In the genomic region with DNA sequence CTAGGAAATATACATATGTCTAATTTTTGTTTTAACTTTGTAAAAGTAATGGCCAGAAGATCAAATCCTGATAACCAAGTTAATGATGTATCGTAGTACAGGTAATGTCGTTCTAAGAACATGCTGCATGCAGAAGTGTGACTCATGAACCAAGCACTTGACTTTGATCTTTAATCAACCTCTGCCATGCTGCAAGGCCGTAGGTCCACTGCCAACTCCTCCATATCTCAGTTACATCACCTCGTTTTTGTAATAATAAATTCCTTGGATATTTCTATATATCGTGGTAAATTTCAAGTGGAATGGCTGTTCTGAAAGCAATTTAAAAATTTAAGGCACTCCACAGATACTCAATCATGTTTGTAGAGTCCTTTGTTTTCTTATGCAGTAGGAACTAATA, we compare ENCODE assay signal across 20 cellular contexts.
DNase-seq lines count a peak whose midpoint lies in the region; ATAC-seq and TF ChIP-seq lines count a peak whose summit lies in the region.
"Had no signal": no experiment of that assay in that cellular context is flagged by ENCODE, and none has a peak within 500 bp of the region (broad histone marks: within the 10 kb centered on the region; RNA-seq: fewer than 3 reads in every experiment).

No MANE protein-coding gene starts in this region.

- DNase-seq in A172 (ENCODE audit: low spot score) = peak; percentile 18
- DNase-seq in HPDE6-E6E7 (ENCODE audit: extremely low spot score) = peak; percentile 3
- no peak for DNase-seq in RWPE2 (ENCODE audit: low spot score)
- peak; percentile 19 for DNase-seq in kidney epithelial cell (ENCODE audit: low read depth)
- no peak for DNase-seq in GM13977 (ENCODE audit: low spot score)
- no peak for DNase-seq in NCI-H2171 (lab: John Stamatoyannopoulos, UW)
- no peak for DNase-seq in stimulated activated CD4-positive, alpha-beta T cell treated with anti-CD3 and anti-CD28 coated beads, Interleukin-1b, Interleukin-23, amount 100 ng/mL, for 48 hours
- no peak for DNase-seq in cortex of kidney (lab: John Stamatoyannopoulos, UW)
- DNase-seq: activated CD8-positive, alpha-beta memory T cell treated with anti-CD3 and anti-CD28 coated beads for 24 hours; activated naive CD4-positive, alpha-beta T cell treated with anti-CD3 and anti-CD28 coated beads, Interleukin-2, amount 10 ng/mL, durations not matched to agents 7 days and 5 days; activated T-cell treated with anti-CD3 and anti-CD28 coated beads, Interleukin-2, amount 50 U/mL, for 48 hours; aorta; effector memory CD4-positive, alpha-beta T cell; GOT3; left ventricle myocardium inferior; mucosa of descending colon; NCI-H1048; stimulated activated CD4-positive, alpha-beta T cell treated with anti-CD3 and anti-CD28 coated beads, Interleukin-4, amount 100 ng/mL, for 24 hours; tibial artery had no signal

- peaks cover 2% of the 10 kb centered on the region for H3K9me3 ChIP-seq in RWPE2 (ENCODE audit: severe bottlenecking)
- H3K9me3 ChIP-seq: prostate gland had no signal

- H3K4me3 ChIP-seq in RWPE2 (ENCODE audit: severe bottlenecking) (no peak overlapping the region), kidney epithelial cell (ENCODE audit: low read depth, low read length) (no peak overlapping the region)
- H3K4me3 ChIP-seq: left ventricle myocardium inferior, mucosa of descending colon, prostate gland, tibial artery had no signal

- H3K36me3 ChIP-seq in RWPE2 (ENCODE audit: low read depth) (no peaks in the 10 kb centered on the region), kidney epithelial cell (ENCODE audit: control insufficient read depth, insufficient read depth, low read length) (no peaks in the 10 kb centered on the region)
- H3K36me3 ChIP-seq: left ventricle myocardium inferior, prostate gland, tibial artery had no signal

- peaks cover 6% of the 10 kb centered on the region for H3K4me1 ChIP-seq in RWPE2 (ENCODE audit: insufficient read depth, poor library complexity, severe bottlenecking)
- H3K4me1 ChIP-seq: left ventricle myocardium inferior, prostate gland, tibial artery had no signal

- H3K27ac ChIP-seq in RWPE2 (ENCODE audit: poor library complexity, severe bottlenecking) = no peak overlapping the region
- H3K27ac ChIP-seq: left ventricle myocardium inferior, prostate gland, tibial artery had no signal

- ATAC-seq in RWPE2 (ENCODE audit: low read depth) = peak; percentile 74
- ATAC-seq: mucosa of descending colon had no signal

- no peak for TF ChIP-seq CTCF in RWPE2 (IDR thresholded peaks at IDR 0.05; ENCODE audit: poor library complexity, severe bottlenecking)
- no peak for TF ChIP-seq CTCF in kidney epithelial cell (IDR thresholded peaks at IDR 0.05; ENCODE audit: insufficient read depth, low read length, poor library complexity, severe bottlenecking)
- no peak for TF ChIP-seq CTCF in GM13977 (IDR thresholded peaks at IDR 0.05; ENCODE audit: extremely low read depth, insufficient read depth, missing control alignments)

- in situ Hi-C loops in GM13977 (cut with MboI; ENCODE audit: low pct_unique_long_range_greater_than_20kb, low sequenced_read_pairs, unreplicated experiment) = no loop called here

- no peaks in the 10 kb centered on the region for H3K27me3 ChIP-seq in RWPE2 (ENCODE audit: insufficient read depth, poor library complexity, severe bottlenecking)
- no peaks in the 10 kb centered on the region for H3K27me3 ChIP-seq in kidney epithelial cell (ENCODE audit: control insufficient read depth, insufficient read depth, low read length)
- H3K27me3 ChIP-seq: tibial artery had no signal

Comparison
In these comparisons a context has a peak if more than half of its experiments do, and no peak if none do; other contexts are left out.
1. DNase-seq: peak in A172 (single experiment), HPDE6-E6E7 (single experiment) and kidney epithelial cell (single experiment); none in RWPE2 (single experiment), GM13977 (single experiment), NCI-H2171 (single experiment), stimulated activated CD4-positive, alpha-beta T cell treated with anti-CD3 and anti-CD28 coated beads, Interleukin-1b, Interleukin-23, amount 100 ng/mL, for 48 hours (single experiment) and cortex of kidney (single experiment).